17 cellular contexts compared by ENCODE assay signal in genomic region chr12:124732275-124733075, GRCh38.
DNase-seq lines count a peak whose midpoint lies in the region; ATAC-seq and TF ChIP-seq lines count a peak whose summit lies in the region.
"Had no signal": no experiment of that assay in that cellular context is flagged by ENCODE, and none has a peak within 500 bp of the region (broad histone marks: within the 10 kb centered on the region; RNA-seq: fewer than 3 reads in every experiment).

No MANE protein-coding gene starts in this region.

- H3K4me1 Mint-ChIP-seq in activated CD4-positive, alpha-beta T cell treated with anti-CD3 and anti-CD28 coated beads for 36 hours: peaks cover 15% of the 10 kb centered on the region

- no peak overlapping the region for H4K8ac ChIP-seq in neuronal stem cell (ENCODE audit: low read depth, low read length)

- H2BK12ac ChIP-seq in neuronal stem cell (ENCODE audit: low read length): peak overlapping the region; percentile 18

- peaks cover 0 to 2% of the 10 kb centered on the region in 2 donors for H3K9me3 ChIP-seq in neuronal stem cell (replicated peaks in 1 of 2; ENCODE audit: control insufficient read depth in 2 of 2, insufficient read depth in 1 of 2, low read depth in 1 of 2, low read length in 2 of 2)
- H3K9me3 ChIP-seq: uterus had no signal

- no peaks in the 10 kb centered on the region for H3K9me3 Mint-ChIP-seq in activated CD4-positive, alpha-beta T cell treated with anti-CD3 and anti-CD28 coated beads for 36 hours (ENCODE audit: low read depth)
- H3K9me3 Mint-ChIP-seq: central memory CD8-positive, alpha-beta T cell had no signal

- no peak; the same call in 1 of the 2 replicates for TF ChIP-seq CTCF in AG10803 (conservative IDR thresholded peaks at IDR 0.05; ENCODE audit: low read length)
- TF ChIP-seq CTCF in VCaP (conservative IDR thresholded peaks at IDR 0.05): no peak
- TF ChIP-seq CTCF in fibroblast of villous mesenchyme (IDR thresholded peaks at IDR 0.05; ENCODE audit: insufficient read depth, low read depth, low read length): no peak

- peak overlapping the region; percentile 74 for H2AFZ ChIP-seq in neuronal stem cell (ENCODE audit: low read length)

- peak overlapping the region; percentile 89 for H2AK5ac ChIP-seq in neuronal stem cell (ENCODE audit: low read depth, low read length)

- H3K4me3 ChIP-seq in AG10803 (ENCODE audit: low read length): no peak overlapping the region
- H3K4me3 ChIP-seq in fibroblast of villous mesenchyme (ENCODE audit: low read depth, low read length): no peak overlapping the region
- H3K4me3 ChIP-seq in neuronal stem cell (ENCODE audit: low read length in 2 of 2): no peak overlapping the region
- H3K4me3 ChIP-seq: uterus had no signal

- peak overlapping the region; percentile 42 for H2BK120ac ChIP-seq in neuronal stem cell (ENCODE audit: low read depth, low read length)

- H3K14ac ChIP-seq in neuronal stem cell (ENCODE audit: low read length): no peak overlapping the region

- H3K36me3 Mint-ChIP-seq in activated CD4-positive, alpha-beta T cell treated with anti-CD3 and anti-CD28 coated beads for 36 hours (ENCODE audit: low read depth): no peaks in the 10 kb centered on the region

- no peak overlapping the region for H3K4me2 ChIP-seq in neuronal stem cell (ENCODE audit: insufficient read depth, low read length, poor library complexity, severe bottlenecking)

- POLR2A ChIA-PET in activated CD4-positive, alpha-beta T cell treated with anti-CD3 and anti-CD28 coated beads for 36 hours (lab: Charles Lee): no interaction called here

- peak overlapping the region; percentile 87 for H3K27ac ChIP-seq in VCaP
- H3K27ac ChIP-seq in neuronal stem cell (replicated peaks; ENCODE audit: low read length): no peak overlapping the region

- H3K4me1 ChIP-seq in neuronal stem cell (ENCODE audit: control insufficient read depth in 2 of 2, insufficient read depth in 1 of 2, low read depth in 1 of 2, low read length in 2 of 2): peaks cover 12 to 18% of the 10 kb centered on the region in 2 donors
- H3K4me1 ChIP-seq: uterus had no signal

- no CpG with 5 or more reads among the region's 17 CpGs for WGBS in neuronal stem cell (ENCODE audit: extremely low coverage in 2 of 2, insufficient read length in 2 of 2, insufficient replicate concordance in 1 of 2), 2 donors

- H3K36me3 ChIP-seq in neuronal stem cell (replicated peaks in 1 of 2; ENCODE audit: control insufficient read depth in 2 of 2, insufficient read depth in 2 of 2, low read length in 2 of 2): no peaks in the 10 kb centered on the region
- H3K36me3 ChIP-seq: uterus had no signal

- no peak overlapping the region for H3K9ac ChIP-seq in neuronal stem cell (ENCODE audit: low read depth, low read length, poor library complexity)

- no peak overlapping the region for H2BK5ac ChIP-seq in neuronal stem cell (ENCODE audit: low read length)

- no peak overlapping the region for H3K27ac Mint-ChIP-seq in activated CD4-positive, alpha-beta T cell treated with anti-CD3 and anti-CD28 coated beads for 36 hours
- H3K27ac Mint-ChIP-seq: B cell had no signal

- H3K79me1 ChIP-seq in neuronal stem cell (ENCODE audit: low read depth, low read length): no peaks in the 10 kb centered on the region

- no peaks in the 10 kb centered on the region for H3K27me3 Mint-ChIP-seq in activated CD4-positive, alpha-beta T cell treated with anti-CD3 and anti-CD28 coated beads for 36 hours
- H3K27me3 Mint-ChIP-seq: central memory CD8-positive, alpha-beta T cell had no signal

- H3K18ac ChIP-seq in neuronal stem cell (ENCODE audit: low read length): peak overlapping the region; percentile 84

- DNase-seq in AG10803 (ENCODE audit: low read depth) (peak; percentile 78), fibroblast of villous mesenchyme (ENCODE audit: low read depth) (peak; percentile 52), neuronal stem cell (ENCODE audit: low spot score) (no peak)
- DNase-seq in activated CD4-positive, alpha-beta T cell treated with anti-CD3 and anti-CD28 coated beads for 36 hours: no peak
- DNase-seq in activated CD4-positive, alpha-beta T cell treated with anti-CD3 and anti-CD28 coated beads, Interleukin-2, amount 50 U/mL, for 48 hours: no peak
- DNase-seq: activated gamma-delta T cell treated with Interleukin-2 at 50 U/mL for 16 hours; GOT3; midbrain; NCI-H2107; NK-92 treated with Interleukin-12 subunit alpha and Interleukin-12 subunit beta, amount 100 ng/mL, for 24 hours; stimulated activated CD4-positive, alpha-beta T cell treated with anti-CD3 and anti-CD28 coated beads, Interleukin-1b, Interleukin-23, amount 100 ng/mL, for 48 hours; uterus had no signal

- intact Hi-C loops in activated CD4-positive, alpha-beta T cell treated with anti-CD3 and anti-CD28 coated beads for 36 hours (cut with DNase I, micrococcal nuclease): no loop called here

- H2BK15ac ChIP-seq in neuronal stem cell (ENCODE audit: low read length): peak overlapping the region; percentile 30

- no peak for ATAC-seq in activated CD4-positive, alpha-beta T cell treated with anti-CD3 and anti-CD28 coated beads for 36 hours
- ATAC-seq in GM18520 (IDR thresholded peaks at IDR 0.05; ENCODE audit: unreplicated experiment): no peak
- no peak for ATAC-seq in GM21529 (IDR thresholded peaks at IDR 0.05; ENCODE audit: unreplicated experiment)

- no peak overlapping the region for H3K4me3 Mint-ChIP-seq in activated CD4-positive, alpha-beta T cell treated with anti-CD3 and anti-CD28 coated beads for 36 hours
- H3K4me3 Mint-ChIP-seq: B cell; central memory CD8-positive, alpha-beta T cell had no signal

- no peak overlapping the region for H3K4ac ChIP-seq in neuronal stem cell (ENCODE audit: low read length)

- H3K27me3 ChIP-seq in neuronal stem cell (ENCODE audit: control insufficient read depth in 3 of 3, insufficient read depth in 3 of 3, low read depth in 1 of 3, low read length in 3 of 3): peaks cover 0 to 11% (median 1%) of the 10 kb centered on the region in 3 experiments
- H3K27me3 ChIP-seq: uterus had no signal

- H4K91ac ChIP-seq in neuronal stem cell (ENCODE audit: low read depth, low read length, poor library complexity): no peak overlapping the region

- CTCF ChIA-PET in activated CD4-positive, alpha-beta T cell treated with anti-CD3 and anti-CD28 coated beads for 36 hours (lab: Charles Lee): interaction anchor here (0.6 to 1.2 kb wide), 2 partner anchors 8 to 122 kb away, joined by 3 read pairs; no protein-coding TSS in a partner anchor

- no peak overlapping the region for H3K23ac ChIP-seq in neuronal stem cell (ENCODE audit: low read depth, low read length, poor library complexity)

Comparison
In these comparisons a context has a peak if more than half of its experiments do, and no peak if none do; other contexts are left out.
1. DNase-seq: peak in AG10803 (single experiment) and fibroblast of villous mesenchyme (single experiment); none in neuronal stem cell (single experiment), activated CD4-positive, alpha-beta T cell treated with anti-CD3 and anti-CD28 coated beads for 36 hours (single experiment) and activated CD4-positive, alpha-beta T cell treated with anti-CD3 and anti-CD28 coated beads, Interleukin-2, amount 50 U/mL, for 48 hours (0 of 2).